17 cellular contexts compared by ENCODE assay signal in the genomic region with DNA sequence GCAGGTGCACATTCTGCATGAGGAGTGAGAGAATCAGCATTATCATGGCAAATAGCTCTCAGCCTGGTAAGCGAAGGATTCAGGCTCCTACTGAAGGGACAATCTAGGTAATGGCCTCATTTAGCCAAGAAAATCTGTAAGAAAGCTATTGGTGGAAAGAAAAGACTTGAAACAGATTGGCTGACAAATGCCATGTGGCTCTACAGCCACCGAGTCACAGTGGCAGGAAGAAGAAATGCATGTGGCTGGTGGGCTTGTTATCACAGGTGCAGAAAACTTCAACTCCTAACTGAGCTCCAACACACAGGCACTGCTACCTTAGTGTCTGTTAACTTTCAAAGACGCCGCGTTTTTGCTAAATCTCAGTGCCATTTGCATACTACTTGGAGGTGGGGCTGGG.
"Had no signal": no experiment of that assay in that cellular context is flagged by ENCODE, and none has a peak within 500 bp of the region (broad histone marks: within the 10 kb centered on the region; RNA-seq: fewer than 3 reads in every experiment).

No MANE protein-coding gene starts in this region.

- DNase-seq: effector CD4-positive, alpha-beta T cell; heart left ventricle; hippocampal formation; islet precursor cell; mammary epithelial cell; naive thymus-derived CD4-positive, alpha-beta T cell; nephron progenitor cell; psoas muscle; retina; right lobe of liver; spleen; stimulated activated CD4-positive, alpha-beta T cell treated with anti-CD3 and anti-CD28 coated beads, Interleukin-15, amount 100 ng/mL, for 24 hours; stimulated activated CD4-positive, alpha-beta T cell treated with anti-CD3 and anti-CD28 coated beads, Interleukin-1b, Interleukin-23, amount 100 ng/mL, for 48 hours; stimulated activated CD4-positive, alpha-beta T cell treated with anti-CD3 and anti-CD28 coated beads, Interleukin-4, amount 100 ng/mL, for 24 hours had no signal

- H3K4me1 ChIP-seq: heart left ventricle, psoas muscle, right lobe of liver had no signal

- H3K4me3 ChIP-seq: coronary artery, heart left ventricle, psoas muscle, right lobe of liver, spleen had no signal

- ATAC-seq: heart left ventricle; left lobe of liver; naive thymus-derived CD4-positive, alpha-beta T cell; psoas muscle; right lobe of liver; stimulated activated memory B cell treated with anti-CD40 and anti-IgM and Interleukin-4, amounts not matched to agents 10 μg/mL and 1 μg/mL and 100 μg/mL, for 72 hours had no signal

- H3K27ac ChIP-seq: coronary artery, heart left ventricle, psoas muscle, right lobe of liver, spleen had no signal

- H3K36me3 ChIP-seq: right lobe of liver had no signal

- H3K9me3 ChIP-seq: heart left ventricle, psoas muscle, right lobe of liver, spleen had no signal

- H3K27me3 ChIP-seq: heart left ventricle, right lobe of liver, spleen had no signal
